In genomic region chr19:40450664-40451063, GRCh38 we compare ENCODE assay signal across 26 cellular contexts. TPM values are rescaled to one million over a fixed set of nuclear protein-coding genes. Genes with fewer than 3 reads are reported as not detected.
DNase-seq lines count a peak whose midpoint lies in the region; ATAC-seq and TF ChIP-seq lines count a peak whose summit lies in the region.
"Had no signal": no experiment of that assay in that cellular context is flagged by ENCODE, and none has a peak within 500 bp of the region (broad histone marks: within the 10 kb centered on the region; RNA-seq: fewer than 3 reads in every experiment).

No MANE protein-coding gene starts in this region.

- H2AFZ ChIP-seq in IMR-90 (replicated peaks; ENCODE audit: low read length, poor library complexity) (no peak overlapping the region), osteoblast (ENCODE audit: low read length) (no peak overlapping the region), Karpas-422 (ENCODE audit: low read length) (no peak overlapping the region)

- no peak overlapping the region for H2AK5ac ChIP-seq in IMR-90 (ENCODE audit: low read depth, low read length)

- no peak overlapping the region for H4K5ac ChIP-seq in IMR-90 (ENCODE audit: low read depth, low read length)

- H3K4me2 ChIP-seq in IMR-90 (ENCODE audit: low read depth, low read length) (no peak overlapping the region), osteoblast (ENCODE audit: insufficient read depth, low read length) (no peak overlapping the region), Karpas-422 (ENCODE audit: low read depth, low read length, poor library complexity, severe bottlenecking) (no peak overlapping the region)
- H3K4me2 ChIP-seq: BLaER1 had no signal

- H3K79me1 ChIP-seq in IMR-90 (ENCODE audit: low read depth in 1 of 2, low read length in 2 of 2): no peaks in the 10 kb centered on the region

- ATAC-seq in IMR-90 (ENCODE audit: low read depth): no peak
- ATAC-seq in WTC11: no peak
- no peak for ATAC-seq in GM18498 (IDR thresholded peaks at IDR 0.05; ENCODE audit: unreplicated experiment)
- ATAC-seq in T-helper 17 cell: no peak
- ATAC-seq: GM12878 had no signal

- WGBS in IMR-90 (ENCODE audit: extremely low coverage in 2 of 2, insufficient read length in 1 of 2), 2 experiments: no CpG with 5 or more reads among the region's 4 CpGs

- no peak overlapping the region for H2BK20ac ChIP-seq in IMR-90 (ENCODE audit: low read depth, low read length)

- no peaks in the 10 kb centered on the region for H3K9me3 Mint-ChIP-seq in WTC11
- H3K9me3 Mint-ChIP-seq: CD4-positive, alpha-beta memory T cell; CD4-positive, CD25-positive, alpha-beta regulatory T cell; CD8-positive, alpha-beta memory T cell had no signal

- H3K9me3 ChIP-seq in IMR-90 (ENCODE audit: control insufficient read depth, insufficient read depth, low read length): no peaks in the 10 kb centered on the region
- no peaks in the 10 kb centered on the region for H3K9me3 ChIP-seq in osteoblast (ENCODE audit: low read depth, low read length)
- H3K9me3 ChIP-seq in T-helper 17 cell (ENCODE audit: control insufficient read depth, low read length, poor library complexity, severe bottlenecking): no peaks in the 10 kb centered on the region
- no peaks in the 10 kb centered on the region for H3K9me3 ChIP-seq in Karpas-422 (ENCODE audit: low read length)
- H3K9me3 ChIP-seq: BE2C, BLaER1 had no signal

- H3K4me1 Mint-ChIP-seq in WTC11 (peaks cover 13% of the 10 kb centered on the region), T-helper 17 cell (no peaks in the 10 kb centered on the region)
- H3K4me1 Mint-ChIP-seq: CD14-positive monocyte; CD4-positive, CD25-positive, alpha-beta regulatory T cell; CD8-positive, alpha-beta memory T cell had no signal

- CTCF ChIA-PET in IMR-90 (lab: Yijun Ruan, JAX) (no interaction called here), WTC11 (lab: Charles Lee) (interaction anchor here (0.8 to 6.6 kb wide), 2 partner anchors 13 to 30 kb away, joined by 4 to 57 read pairs; partner anchors contain the start of gene BLVRB)

- no peak overlapping the region for H3K23ac ChIP-seq in IMR-90 (ENCODE audit: low read depth, low read length)

- no peak for TF ChIP-seq POLR2A in IMR-90 (IDR thresholded peaks at IDR 0.05; ENCODE audit: low read depth, low read length)

- no peak overlapping the region for H4K91ac ChIP-seq in IMR-90 (ENCODE audit: insufficient read depth, low read depth, low read length)

- H2BK15ac ChIP-seq in IMR-90 (ENCODE audit: low read depth, low read length): no peak overlapping the region

- dilution Hi-C loops in IMR-90 (cut with HindIII; ENCODE audit: low sequenced_read_pairs, unreplicated experiment): no loop called here

- no peak for TF ChIP-seq CTCF in IMR-90 (conservative IDR thresholded peaks at IDR 0.05; ENCODE audit: low read depth, low read length)
- no peak for TF ChIP-seq CTCF in WTC11 (IDR thresholded peaks at IDR 0.05)
- no peak for TF ChIP-seq CTCF in osteoblast (IDR thresholded peaks at IDR 0.05; ENCODE audit: extremely low read depth, low read depth, low read length)

- H3K4me3 Mint-ChIP-seq in WTC11: no peak overlapping the region
- H3K4me3 Mint-ChIP-seq in T-helper 17 cell: no peak overlapping the region
- H3K4me3 Mint-ChIP-seq: CD14-positive monocyte; CD4-positive, alpha-beta memory T cell; CD8-positive, alpha-beta memory T cell had no signal

- H4K8ac ChIP-seq in IMR-90 (ENCODE audit: low read depth in 2 of 2, low read length in 2 of 2): no peak overlapping the region

- H3K27me3 ChIP-seq in IMR-90 (ENCODE audit: control insufficient read depth, insufficient read depth, low read length) (no peaks in the 10 kb centered on the region), osteoblast (ENCODE audit: insufficient read depth, low read length) (no peaks in the 10 kb centered on the region), Karpas-422 (ENCODE audit: low read length) (no peaks in the 10 kb centered on the region)
- H3K27me3 ChIP-seq: BE2C, BLaER1 had no signal

- no peak overlapping the region for H2BK120ac ChIP-seq in IMR-90 (ENCODE audit: low read depth, low read length)

- H3K4me3 ChIP-seq in IMR-90 (ENCODE audit: insufficient read depth, low read depth, low read length) (no peak overlapping the region), osteoblast (ENCODE audit: insufficient read depth, low read length) (no peak overlapping the region), Karpas-422 (ENCODE audit: low read length) (no peak overlapping the region)
- H3K4me3 ChIP-seq: BLaER1, GM12878 had no signal

- H3K27ac ChIP-seq in IMR-90 (ENCODE audit: insufficient read depth, low read length): no peak overlapping the region
- H3K27ac ChIP-seq in osteoblast (ENCODE audit: low read depth, low read length): no peak overlapping the region
- H3K27ac ChIP-seq in Karpas-422 (ENCODE audit: low read length): no peak overlapping the region
- H3K27ac ChIP-seq: BLaER1 had no signal

- intact Hi-C loops in IMR-90 (cut with micrococcal nuclease): no loop called here

- no peaks in the 10 kb centered on the region for H3K9me2 ChIP-seq in Karpas-422 (replicated peaks; ENCODE audit: insufficient read depth, low read length)

- in situ Hi-C loops in IMR-90 (cut with MboI; ENCODE audit: low sequenced_read_pairs): no loop called here

- no peaks in the 10 kb centered on the region for H3K27me3 Mint-ChIP-seq in WTC11 (ENCODE audit: low read depth)
- H3K27me3 Mint-ChIP-seq in T-helper 17 cell: no peaks in the 10 kb centered on the region
- H3K27me3 Mint-ChIP-seq: CD4-positive, alpha-beta memory T cell; CD4-positive, CD25-positive, alpha-beta regulatory T cell; CD8-positive, alpha-beta memory T cell had no signal

- H3K14ac ChIP-seq in IMR-90 (replicated peaks; ENCODE audit: low read depth, low read length): no peak overlapping the region

- H3K36me3 Mint-ChIP-seq in WTC11 (peaks cover 3% of the 10 kb centered on the region; the same call in 1 of the 2 replicates), T-helper 17 cell (ENCODE audit: low read depth) (no peaks in the 10 kb centered on the region)

- peaks cover 3% of the 10 kb centered on the region; the same call in 1 of the 2 replicates for H3K9me1 ChIP-seq in IMR-90 (ENCODE audit: insufficient read depth, low read length)

- BruUV-seq in IMR-90 (replicated peaks; lab: Mats Ljungman, UMichigan): no TSS peak

- no peak overlapping the region for H3K18ac ChIP-seq in IMR-90 (ENCODE audit: low read depth, low read length)

- H4K20me1 ChIP-seq in IMR-90 (ENCODE audit: insufficient read depth, low read length) (no peaks in the 10 kb centered on the region), osteoblast (ENCODE audit: insufficient read depth, low read length) (no peaks in the 10 kb centered on the region), Karpas-422 (ENCODE audit: insufficient read depth, low read depth, low read length) (no peaks in the 10 kb centered on the region)
- H4K20me1 ChIP-seq: BLaER1 had no signal

- peak overlapping the region; percentile 91 for H3K27ac Mint-ChIP-seq in WTC11
- H3K27ac Mint-ChIP-seq in T-helper 17 cell: no peak overlapping the region
- H3K27ac Mint-ChIP-seq: CD4-positive, CD25-positive, alpha-beta regulatory T cell; CD8-positive, alpha-beta memory T cell had no signal

- no peak overlapping the region for H3K4ac ChIP-seq in IMR-90 (ENCODE audit: low read depth, low read length)

- no peak overlapping the region for H3K56ac ChIP-seq in IMR-90 (ENCODE audit: extremely low read depth, insufficient read depth, low read length)

- H2BK5ac ChIP-seq in IMR-90 (ENCODE audit: low read depth, low read length, poor library complexity, severe bottlenecking): no peak overlapping the region

- H3K9ac ChIP-seq in IMR-90 (ENCODE audit: low read depth, low read length) (no peak overlapping the region), Karpas-422 (ENCODE audit: low read length) (no peak overlapping the region)
- H3K9ac ChIP-seq: BLaER1 had no signal

- POLR2A ChIA-PET in IMR-90 (lab: Charles Lee; ENCODE audit: unreplicated experiment): no interaction called here
- POLR2A ChIA-PET in WTC11 (lab: Charles Lee): no interaction called here

- no peak for DNase-seq in IMR-90
- DNase-seq in NCI-H82 treated with DMSO at 0.1 percent for 48 hours (lab: John Stamatoyannopoulos, UW; ENCODE audit: unreplicated experiment): peak; percentile 71
- no peak for DNase-seq in WTC11 (ENCODE audit: low spot score)
- DNase-seq in osteoblast (ENCODE audit: insufficient read length, low spot score, missing footprints): peak; percentile 1
- DNase-seq in stimulated activated naive CD4-positive, alpha-beta T cell (lab: John Stamatoyannopoulos, UW): no peak
- no peak for DNase-seq in T-helper 17 cell
- DNase-seq in Karpas-422: no peak
- DNase-seq: 8988T; ACHN; BE2C; C1 segment of cervical spinal cord; CD4-positive, alpha-beta memory T cell; CD4-positive, CD25-positive, alpha-beta regulatory T cell; CD8-positive, alpha-beta memory T cell; COR-L47; DMS 273 treated with DMSO at 0.1 percent for 48 hours; DMS153; DMS53; DMS79; DND-41; EL; GDM1 had no signal

- H3K4me1 ChIP-seq in IMR-90 (ENCODE audit: control insufficient read depth, insufficient read depth, low read length): no peaks in the 10 kb centered on the region; the same call in 1 of the 2 replicates
- peaks cover 4% of the 10 kb centered on the region for H3K4me1 ChIP-seq in osteoblast (ENCODE audit: insufficient read depth, low read length)
- H3K4me1 ChIP-seq in Karpas-422 (ENCODE audit: low read length): no peaks in the 10 kb centered on the region
- H3K4me1 ChIP-seq: BE2C had no signal

- peaks cover 6% of the 10 kb centered on the region; the same call in 1 of the 2 replicates for H3K36me3 ChIP-seq in IMR-90 (ENCODE audit: control insufficient read depth, insufficient read depth, low read length)
- no peaks in the 10 kb centered on the region for H3K36me3 ChIP-seq in osteoblast (ENCODE audit: insufficient read depth, low read length)
- H3K36me3 ChIP-seq in Karpas-422 (ENCODE audit: insufficient read depth, low read length): no peaks in the 10 kb centered on the region
- H3K36me3 ChIP-seq: BE2C had no signal

- no peaks in the 10 kb centered on the region for H3K79me2 ChIP-seq in osteoblast (ENCODE audit: insufficient read depth, low read length)
- no peaks in the 10 kb centered on the region for H3K79me2 ChIP-seq in Karpas-422 (ENCODE audit: low read length)

- peak overlapping the region; percentile 61 for H2AK9ac ChIP-seq in IMR-90 (replicated peaks; ENCODE audit: low read depth, low read length, poor library complexity)

- TF ChIP-seq RAD21 in IMR-90 (IDR thresholded peaks at IDR 0.05; ENCODE audit: low read length): no peak

RNA-seq across cellular contexts. Expression of gene SERTAD3, which starts 6.5 kb away (rescaled TPM):
- 23.3 and 25.6 TPM in 2 replicates for total RNA-seq in IMR-90 (2012; rRNA removed)
- polyA plus RNA-seq in IMR-90 (2012; rRNA removed): 17.9 and 20.5 TPM in 2 replicates
- polyA plus RNA-seq in IMR-90 (2012; cell fraction: cytosol; rRNA removed): 11.3 and 12.1 TPM in 2 replicates
- polyA plus RNA-seq in IMR-90 (2012; cell fraction: nucleus; rRNA removed; ENCODE audit: low replicate concordance): 9.0 and 10.8 TPM in 2 replicates
- 31.9 to 34.6 TPM (median 33.6 TPM) in 3 replicates for total RNA-seq in WTC11 (2021)
- total RNA-seq in osteoblast: 21.2 and 23.5 TPM in 2 replicates
- 10 to 100 TPM; 23.5 to 24.6 TPM for total RNA-seq in T-helper 17 cell
- total RNA-seq in Karpas-422 (2014; rRNA removed; shearing (Covaris generic); ENCODE audit: low replicate concordance): 14.1 and 14.9 TPM in 2 replicates

RNA-seq across cellular contexts. Expression of gene BLVRB, which starts 14.9 kb away (rescaled TPM):
- 65.2 and 67.5 TPM in 2 replicates for total RNA-seq in IMR-90 (2012; rRNA removed)
- 102 and 113 TPM in 2 replicates for polyA plus RNA-seq in IMR-90 (2012; rRNA removed)
- polyA plus RNA-seq in IMR-90 (2012; cell fraction: cytosol; rRNA removed): 102 and 191 TPM in 2 replicates
- polyA plus RNA-seq in IMR-90 (2012; cell fraction: nucleus; rRNA removed; ENCODE audit: low replicate concordance): 34.9 and 86.3 TPM in 2 replicates
- total RNA-seq in WTC11 (2021): 35.1 to 38.5 TPM (median 37.1 TPM) in 3 replicates
- 75.7 and 82.2 TPM in 2 replicates for total RNA-seq in osteoblast
- 1 to 10 TPM; 7.4 to 9.9 TPM for total RNA-seq in T-helper 17 cell
- 10.2 and 14.5 TPM in 2 replicates for total RNA-seq in Karpas-422 (2014; rRNA removed; shearing (Covaris generic); ENCODE audit: low replicate concordance)

RNA-seq across cellular contexts. Expression of gene SPTBN4, which starts 16.1 kb away (rescaled TPM):
- total RNA-seq in IMR-90 (2012; rRNA removed) (0.72 and 0.83 TPM in 2 replicates), WTC11 (2021) (2.8 to 5.7 TPM (median 3.9 TPM) in 3 replicates), osteoblast (0.72 and 1.2 TPM in 2 replicates), T-helper 17 cell (under 1 TPM; 0.21 to 0.25 TPM)
- polyA plus RNA-seq in IMR-90 (2012; rRNA removed): 0.59 and 0.91 TPM in 2 replicates
- 0.50 and 1.9 TPM in 2 replicates for polyA plus RNA-seq in IMR-90 (2012; cell fraction: cytosol; rRNA removed)
- 2.4 and 2.6 TPM in 2 replicates for polyA plus RNA-seq in IMR-90 (2012; cell fraction: nucleus; rRNA removed; ENCODE audit: low replicate concordance)
- total RNA-seq in Karpas-422 (2014; rRNA removed; shearing (Covaris generic); ENCODE audit: low replicate concordance): 1.0 and 1.1 TPM in 2 replicates
- total RNA-seq: CD4-positive, CD25-positive, alpha-beta regulatory T cell had no signal
- polyA plus RNA-seq: CD14-positive monocyte; CD4-positive, CD25-positive, alpha-beta regulatory T cell; CD8-positive, alpha-beta memory T cell had no signal

RNA-seq across cellular contexts. Expression of gene SERTAD1, which starts 24.9 kb away (rescaled TPM):
- total RNA-seq in IMR-90 (2012; rRNA removed) (25.6 and 27.4 TPM in 2 replicates), WTC11 (2021) (6.8 to 8.6 TPM (median 7.4 TPM) in 3 replicates), osteoblast (15.2 and 15.3 TPM in 2 replicates), T-helper 17 cell (10 to 100 TPM; 18.1 to 19.4 TPM)
- polyA plus RNA-seq in IMR-90 (2012; rRNA removed): 21.1 and 29.5 TPM in 2 replicates
- 44.7 and 59.8 TPM in 2 replicates for polyA plus RNA-seq in IMR-90 (2012; cell fraction: cytosol; rRNA removed)
- 12.6 and 23.7 TPM in 2 replicates for polyA plus RNA-seq in IMR-90 (2012; cell fraction: nucleus; rRNA removed; ENCODE audit: low replicate concordance)
- 4.8 and 8.4 TPM in 2 replicates for total RNA-seq in Karpas-422 (2014; rRNA removed; shearing (Covaris generic); ENCODE audit: low replicate concordance)

RNA-seq across cellular contexts. Expression of gene PRX, which starts 37.5 kb away (rescaled TPM):
- 0.83 and 0.90 TPM in 2 replicates for total RNA-seq in IMR-90 (2012; rRNA removed)
- 1.7 and 1.8 TPM in 2 replicates for polyA plus RNA-seq in IMR-90 (2012; rRNA removed)
- polyA plus RNA-seq in IMR-90 (2012; cell fraction: cytosol; rRNA removed): 1.5 and 1.8 TPM in 2 replicates
- 1.7 and 2.9 TPM in 2 replicates for polyA plus RNA-seq in IMR-90 (2012; cell fraction: nucleus; rRNA removed; ENCODE audit: low replicate concordance)
- 8.2 to 8.4 TPM (median 8.3 TPM) in 3 replicates for total RNA-seq in WTC11 (2021)
- total RNA-seq in osteoblast: 2.7 and 3.3 TPM in 2 replicates
- total RNA-seq in T-helper 17 cell: 1 to 10 TPM; 1.5 to 1.7 TPM
- 0.56 and 0.61 TPM in 2 replicates for total RNA-seq in Karpas-422 (2014; rRNA removed; shearing (Covaris generic); ENCODE audit: low replicate concordance)

Comparison
In these comparisons a context has a peak if more than half of its experiments do, and no peak if none do; other contexts are left out.
1. DNase-seq: peak in NCI-H82 treated with DMSO at 0.1 percent for 48 hours (single experiment) and osteoblast (single experiment); none in IMR-90 (single experiment), WTC11 (single experiment), stimulated activated naive CD4-positive, alpha-beta T cell (0 of 6), T-helper 17 cell (0 of 3) and Karpas-422 (single experiment).